29 cellular contexts compared by ENCODE assay signal in the genomic region with DNA sequence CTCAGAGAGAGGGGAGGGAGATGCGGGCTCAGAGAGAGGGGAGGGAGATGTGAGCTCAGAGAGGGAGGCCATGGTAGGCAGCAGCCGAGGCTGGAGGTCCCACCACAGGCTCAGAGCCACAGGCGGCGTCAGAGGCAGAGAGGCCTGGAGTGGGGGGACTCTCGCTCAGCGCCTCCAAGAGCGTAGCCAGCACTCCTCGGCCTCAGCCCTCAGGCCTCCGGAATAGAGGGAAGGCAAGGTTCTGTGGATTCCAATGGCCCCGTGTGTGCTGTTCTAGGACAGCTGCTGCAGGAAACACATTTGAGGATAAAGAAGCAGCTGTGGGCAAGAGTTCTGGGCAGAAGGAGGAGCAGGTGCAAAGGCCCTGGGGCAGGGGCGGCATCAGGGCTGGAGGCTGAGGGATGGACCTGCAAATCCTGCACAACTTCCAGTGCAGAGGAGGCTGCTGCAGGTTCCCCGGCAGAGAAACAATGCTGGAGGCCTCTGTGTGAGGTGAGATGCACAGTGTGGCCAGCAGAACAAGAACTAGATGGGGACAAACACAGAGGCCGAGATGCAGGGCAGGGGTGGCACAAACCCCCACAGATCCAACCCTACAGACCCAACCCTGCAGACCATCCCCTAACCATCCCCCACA. TPM values are rescaled to one million over a fixed set of nuclear protein-coding genes. Genes with fewer than 3 reads are reported as not detected.
"Had no signal": no experiment of that assay in that cellular context is flagged by ENCODE, and none has a peak within 500 bp of the region (broad histone marks: within the 10 kb centered on the region; RNA-seq: fewer than 3 reads in every experiment).

No MANE protein-coding gene starts in this region.

- H3K27me3 ChIP-seq: Peyer's patch had no signal

- H3K27ac ChIP-seq: adrenal gland, Peyer's patch, RWPE1, SJSA1 had no signal

- H3K36me3 Mint-ChIP-seq: activated naive CD4-positive, alpha-beta T cell treated with anti-CD3 and anti-CD28 coated beads, Interleukin-2, amount 50 U/mL, for 72 hours; WTC11 had no signal

- H3K4me1 ChIP-seq: adrenal gland, Peyer's patch, SJSA1 had no signal

- H3K4me3 ChIP-seq: adrenal gland, Peyer's patch, SJSA1 had no signal

- H3K9me3 ChIP-seq: adrenal gland, Peyer's patch had no signal

- H3K27ac Mint-ChIP-seq: activated CD8-positive, alpha-beta T cell treated with anti-CD3 and anti-CD28 coated beads, Interleukin-2, amount 10 ng/mL, durations not matched to agents 7 days and 5 days; activated naive CD4-positive, alpha-beta T cell treated with anti-CD3 and anti-CD28 coated beads, Interleukin-2, amount 50 U/mL, for 72 hours; WTC11 had no signal

- H3K4me3 Mint-ChIP-seq: activated CD8-positive, alpha-beta T cell treated with anti-CD3 and anti-CD28 coated beads, Interleukin-2, amount 10 ng/mL, durations not matched to agents 7 days and 5 days; WTC11 had no signal

- H3K9me3 Mint-ChIP-seq: activated naive CD4-positive, alpha-beta T cell treated with anti-CD3 and anti-CD28 coated beads, Interleukin-2, amount 50 U/mL, for 72 hours; WTC11 had no signal

- H3K36me3 ChIP-seq: adrenal gland, Peyer's patch, SJSA1 had no signal

- DNase-seq: activated CD4-positive, alpha-beta T cell treated with anti-CD3 and anti-CD28 coated beads for 48 hours; activated CD4-positive, alpha-beta T cell treated with anti-CD3 and anti-CD28 coated beads, Interleukin-2, amount 50 U/mL, for 4 hours; activated CD4-positive, CD25-positive, alpha-beta regulatory T cell treated with anti-CD3 and anti-CD28 coated beads, Interleukin-2, amount 50 U/mL, for 72 hours; activated CD8-positive, alpha-beta memory T cell treated with anti-CD3 and anti-CD28 coated beads, Interleukin-2, amount 50 U/mL, for 48 hours; activated CD8-positive, alpha-beta T cell treated with anti-CD3 and anti-CD28 coated beads, Interleukin-2, amount 10 ng/mL, durations not matched to agents 7 days and 5 days; activated naive CD4-positive, alpha-beta T cell treated with Interleukin-2 at 50 U/mL for 16 hours; activated T-cell treated with anti-CD3 and anti-CD28 coated beads, Interleukin-2, amount 50 U/mL, for 1 hour; adrenal gland; anterior cingulate cortex; cerebellar nuclear complex; KG1; NCI-H1048; NCI-H1930; NCI-H2107; NCI-H2171 treated with DMSO at 0.1 percent for 48 hours; NCI-H226; NCI-H526; NCI-H82; SHP77; SW 1271 had no signal

RNA-seq across cellular contexts. Expression of a gene that starts 59.1 kb away (rescaled TPM):
- total RNA-seq: activated CD8-positive, alpha-beta T cell treated with anti-CD3 and anti-CD28 coated beads, Interleukin-2, amount 10 ng/mL, durations not matched to agents 7 days and 5 days; cardiac septum; M059J; NCI-H460; Peyer's patch; SJSA1; T-helper 1 cell treated with Interleukin-12 subunit alpha and Interleukin-12 subunit beta and Interleukin-4 antibody, amounts not matched to agents 30 ng/mL and 1 ng/mL, for 36 hours had no signal
